Comparison of ENCODE assay signal across 11 cellular contexts in the genomic region with DNA sequence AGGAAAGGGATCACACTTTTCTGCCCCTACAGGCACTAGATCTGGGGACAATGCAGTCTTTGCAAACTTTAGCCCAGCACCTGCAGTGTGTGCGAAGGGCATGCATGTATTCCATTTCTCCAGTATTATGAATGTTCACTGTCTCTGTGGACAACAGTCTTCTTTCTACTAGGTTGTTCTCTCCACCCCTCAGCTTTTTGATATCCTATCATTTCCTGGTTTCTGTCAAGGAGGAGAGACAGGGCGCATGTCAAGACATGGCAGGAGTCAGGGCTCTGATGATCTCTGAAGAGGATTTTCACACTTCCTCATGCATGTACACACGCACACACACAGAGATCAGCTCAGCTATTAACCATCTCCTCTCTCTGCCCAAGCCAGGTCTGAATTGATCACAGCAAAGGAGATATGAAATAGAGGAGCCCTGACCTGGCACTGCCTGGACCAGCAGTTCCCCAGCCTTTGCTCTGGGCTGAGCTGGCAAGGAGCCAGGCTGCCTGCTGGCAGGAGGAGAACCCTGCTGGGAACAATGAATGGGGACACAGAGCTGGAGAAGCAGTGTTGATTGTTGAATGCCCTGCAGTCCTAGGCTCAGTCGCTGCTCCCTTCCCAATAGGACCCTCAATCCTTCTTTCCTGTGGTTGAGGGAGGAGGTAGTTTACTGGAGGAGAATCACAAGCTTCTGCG. TPM values are rescaled to one million over a fixed set of nuclear protein-coding genes. Genes with fewer than 3 reads are reported as not detected.
DNase-seq lines count a peak whose midpoint lies in the region; ATAC-seq and TF ChIP-seq lines count a peak whose summit lies in the region.
"Had no signal": no experiment of that assay in that cellular context is flagged by ENCODE, and none has a peak within 500 bp of the region (broad histone marks: within the 10 kb centered on the region; RNA-seq: fewer than 3 reads in every experiment).

No MANE protein-coding gene starts in this region.

- no peak overlapping the region for H3K27ac Mint-ChIP-seq in naive thymus-derived CD4-positive, alpha-beta T cell

- H3K4me1 ChIP-seq in body of pancreas = no peaks in the 10 kb centered on the region
- H3K4me1 ChIP-seq in naive thymus-derived CD4-positive, alpha-beta T cell (ENCODE audit: control insufficient read depth in 2 of 2, insufficient read depth in 2 of 2, low read length in 2 of 2) = no peaks in the 10 kb centered on the region

- no peaks in the 10 kb centered on the region for H3K9me3 ChIP-seq in body of pancreas
- no peaks in the 10 kb centered on the region for H3K9me3 ChIP-seq in naive thymus-derived CD4-positive, alpha-beta T cell (ENCODE audit: control insufficient read depth in 2 of 3, low read length in 3 of 3)

- no peak overlapping the region for H3K4me3 Mint-ChIP-seq in naive thymus-derived CD4-positive, alpha-beta T cell

- POLR2A ChIA-PET in naive thymus-derived CD4-positive, alpha-beta T cell (lab: Charles Lee) = no interaction called here

- no peak for TF ChIP-seq CTCF in body of pancreas (IDR thresholded peaks at IDR 0.05)

- H3K9me3 Mint-ChIP-seq in naive thymus-derived CD4-positive, alpha-beta T cell = no peaks in the 10 kb centered on the region

- peak; percentile 57 for ATAC-seq in body of pancreas
- no peak for ATAC-seq in GM19035 (IDR thresholded peaks at IDR 0.05; ENCODE audit: unreplicated experiment)
- ATAC-seq in naive thymus-derived CD4-positive, alpha-beta T cell = no peak
- no peak for ATAC-seq in HG03565 (IDR thresholded peaks at IDR 0.05; ENCODE audit: unreplicated experiment)

- H3K4me1 Mint-ChIP-seq in naive thymus-derived CD4-positive, alpha-beta T cell = peaks cover 0 to 3% (median 0%) of the 10 kb centered on the region in 7 donors

- WGBS in body of pancreas, 2 donors = 49 to 67% methylated on average over 3 to 5 of the region's 5 CpGs

- CTCF ChIA-PET in naive thymus-derived CD4-positive, alpha-beta T cell (lab: Charles Lee) = interaction anchor here (0.7 to 1.9 kb wide), 3 partner anchors 14 to 73 kb away, joined by 3 to 6 read pairs (median 3); no protein-coding TSS in a partner anchor

- H3K27ac ChIP-seq in body of pancreas = no peak overlapping the region
- H3K27ac ChIP-seq in naive thymus-derived CD4-positive, alpha-beta T cell (ENCODE audit: low read depth, low read length) = no peak overlapping the region

- no peaks in the 10 kb centered on the region for H3K27me3 ChIP-seq in body of pancreas
- H3K27me3 ChIP-seq in naive thymus-derived CD4-positive, alpha-beta T cell (ENCODE audit: control insufficient read depth in 2 of 2, insufficient read depth in 2 of 2, low read length in 2 of 2) = no peaks in the 10 kb centered on the region

- H3K4me3 ChIP-seq in body of pancreas = no peak overlapping the region
- H3K4me3 ChIP-seq in naive thymus-derived CD4-positive, alpha-beta T cell (ENCODE audit: low read length) = no peak overlapping the region
- H3K4me3 ChIP-seq: skin epidermis had no signal

- DNase-seq in DMS53 (lab: John Stamatoyannopoulos, UW) (peak; percentile 81), NCI-H2029 (lab: John Stamatoyannopoulos, UW) (peak; percentile 67), body of pancreas (peak; percentile 62 to 83 (median 73)), medulla oblongata (ENCODE audit: extremely low spot score) (peak; percentile 92)
- DNase-seq in activated T-cell treated with anti-CD3 and anti-CD28 coated beads, Interleukin-2, amount 50 U/mL, for 48 hours = no peak
- no peak for DNase-seq in naive thymus-derived CD4-positive, alpha-beta T cell
- DNase-seq: T1000 had no signal

- intact Hi-C loops in body of pancreas (cut with DNase I) = no loop called here
- intact Hi-C loops in naive thymus-derived CD4-positive, alpha-beta T cell (cut with micrococcal nuclease) = no loop called here

- no peaks in the 10 kb centered on the region for H3K36me3 Mint-ChIP-seq in naive thymus-derived CD4-positive, alpha-beta T cell

- peaks cover 0 to 7% (median 0%) of the 10 kb centered on the region in 5 donors for H3K27me3 Mint-ChIP-seq in naive thymus-derived CD4-positive, alpha-beta T cell

- no peak for TF ChIP-seq POLR2A in body of pancreas (IDR thresholded peaks at IDR 0.05)

- no peaks in the 10 kb centered on the region for H3K36me3 ChIP-seq in body of pancreas (replicated peaks in 1 of 2; ENCODE audit: insufficient read depth in 1 of 2, low read depth in 2 of 2)
- no peaks in the 10 kb centered on the region for H3K36me3 ChIP-seq in naive thymus-derived CD4-positive, alpha-beta T cell (ENCODE audit: control insufficient read depth in 2 of 3, insufficient read depth in 3 of 3, low read length in 3 of 3)

RNA-seq across cellular contexts. Expression of gene GPR179, which starts 2.6 kb away (rescaled TPM):
- total RNA-seq in body of pancreas = under 1 TPM in 1 of 2 donors, not detected in 1; under 0.01 TPM
- total RNA-seq in naive thymus-derived CD4-positive, alpha-beta T cell = under 1 TPM in 3 of 5 experiments, not detected in 2; 0.11 to 0.35 (median 0.17) TPM
- polyA plus RNA-seq in naive thymus-derived CD4-positive, alpha-beta T cell = not detected
- total RNA-seq: epithelial cell of proximal tubule had no signal

RNA-seq across cellular contexts. Expression of gene SOCS7, which starts 10.5 kb away (rescaled TPM):
- 10 to 100 TPM; 15.3 to 34.3 TPM for total RNA-seq in body of pancreas
- total RNA-seq in naive thymus-derived CD4-positive, alpha-beta T cell = 10 to 100 TPM; 17.0 to 23.3 (median 21.5) TPM
- under 1 TPM; 0.57 to 0.81 TPM for polyA plus RNA-seq in naive thymus-derived CD4-positive, alpha-beta T cell

RNA-seq across cellular contexts. Expression of gene MRPL45, which starts 44.2 kb away (rescaled TPM):
- total RNA-seq in body of pancreas = 10 to 100 TPM; 17.9 to 24.7 TPM
- total RNA-seq in naive thymus-derived CD4-positive, alpha-beta T cell = 10 to 100 TPM; 15.7 to 28.6 (median 22.7) TPM
- polyA plus RNA-seq in naive thymus-derived CD4-positive, alpha-beta T cell = 10 to 100 TPM; 31.2 to 41.6 TPM

Comparison
In these comparisons a context has a peak if more than half of its experiments do, and no peak if none do; other contexts are left out.
1. DNase-seq: peak in DMS53 (single experiment), NCI-H2029 (single experiment), body of pancreas (4 of 4) and medulla oblongata (single experiment); none in activated T-cell treated with anti-CD3 and anti-CD28 coated beads, Interleukin-2, amount 50 U/mL, for 48 hours (0 of 2) and naive thymus-derived CD4-positive, alpha-beta T cell (0 of 9).